32 cellular contexts compared by ENCODE assay signal in the genomic region with DNA sequence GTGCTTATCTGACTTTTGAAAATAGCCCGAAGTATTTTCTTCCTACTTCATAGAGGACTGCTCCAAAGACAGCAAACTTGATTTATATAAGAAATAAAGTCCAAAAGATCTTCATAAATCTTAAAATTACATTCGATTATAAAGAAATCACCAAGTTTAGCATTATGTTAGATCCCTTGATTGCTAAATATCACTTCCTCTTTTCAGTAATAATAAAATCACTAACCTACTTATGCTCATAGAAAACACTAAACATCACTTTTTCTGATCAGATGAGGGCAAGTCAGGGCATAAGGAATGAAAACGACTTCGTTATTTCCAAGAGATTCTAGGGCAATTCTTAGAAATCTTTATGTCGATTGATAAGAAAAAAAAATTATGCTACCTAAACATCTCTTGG. TPM values are rescaled to one million over a fixed set of nuclear protein-coding genes. Genes with fewer than 3 reads are reported as not detected.
DNase-seq lines count a peak whose midpoint lies in the region; ATAC-seq, FAIRE-seq and TF ChIP-seq lines count a peak whose summit lies in the region.
"Had no signal": no experiment of that assay in that cellular context is flagged by ENCODE, and none has a peak within 500 bp of the region (broad histone marks: within the 10 kb centered on the region; RNA-seq: fewer than 3 reads in every experiment).

No MANE protein-coding gene starts in this region.

- H3K9ac ChIP-seq in BLaER1 (no peak overlapping the region), K562 (ENCODE audit: insufficient read depth in 1 of 2, low read depth in 2 of 2, low read length in 2 of 2) (no peak overlapping the region)
- H3K9ac ChIP-seq: GM23248, parathyroid adenoma had no signal

- no peaks in the 10 kb centered on the region for H3K9me1 ChIP-seq in K562 (ENCODE audit: control insufficient read depth, insufficient read depth, low read length)

- CTCF ChIA-PET in K562 (lab: Yijun Ruan, JAX; ENCODE audit: low intra/inter-chr PET ratio) = no interaction called here

- H3K36me3 ChIP-seq in BLaER1 (no peaks in the 10 kb centered on the region), K562 (ENCODE audit: control insufficient read depth, insufficient read depth, low read length) (no peaks in the 10 kb centered on the region), osteoblast (ENCODE audit: insufficient read depth, low read length) (no peaks in the 10 kb centered on the region)
- H3K36me3 ChIP-seq: esophagus squamous epithelium, WERI-Rb-1 had no signal

- H3K4me3 ChIP-seq in BLaER1 (no peak overlapping the region), NB4 (ENCODE audit: low read depth, low read length) (no peak overlapping the region), K562 (no peak overlapping the region), osteoblast (ENCODE audit: insufficient read depth, low read length) (no peak overlapping the region)
- H3K4me3 ChIP-seq: A549, esophagus squamous epithelium, GM23248, PC-9, smooth muscle cell had no signal

- H3K4me1 ChIP-seq in BLaER1 (peaks cover 99% of the 10 kb centered on the region), K562 (replicated peaks in 1 of 2; ENCODE audit: control insufficient read depth in 2 of 2, insufficient read depth in 2 of 2, low read length in 2 of 2) (no peaks in the 10 kb centered on the region; a peak in 2 of 5 replicates), osteoblast (ENCODE audit: insufficient read depth, low read length) (no peaks in the 10 kb centered on the region)
- H3K4me1 ChIP-seq: A549, esophagus squamous epithelium, parathyroid adenoma had no signal

- H3K9me3 ChIP-seq in BLaER1 (no peaks in the 10 kb centered on the region), K562 (replicated peaks; ENCODE audit: control insufficient read depth, insufficient read depth, low read depth, low read length) (no peaks in the 10 kb centered on the region), osteoblast (ENCODE audit: low read depth, low read length) (no peaks in the 10 kb centered on the region)
- H3K9me3 ChIP-seq: A549, esophagus squamous epithelium had no signal

- H3K4me2 ChIP-seq in BLaER1 (peak overlapping the region; percentile 72), K562 (ENCODE audit: insufficient read depth, low read length) (no peak overlapping the region), osteoblast (ENCODE audit: insufficient read depth, low read length) (no peak overlapping the region)
- H3K4me2 ChIP-seq: A549, PC-9, smooth muscle cell had no signal

- intact Hi-C loops in K562 (cut with micrococcal nuclease) = no loop called here

- H3K27me3 ChIP-seq in BLaER1 = no peaks in the 10 kb centered on the region
- no peaks in the 10 kb centered on the region for H3K27me3 ChIP-seq in K562 (ENCODE audit: control insufficient read depth in 2 of 2, insufficient read depth in 2 of 2, low read length in 2 of 2)
- peaks cover 8% of the 10 kb centered on the region for H3K27me3 ChIP-seq in osteoblast (ENCODE audit: insufficient read depth, low read length)
- H3K27me3 ChIP-seq: esophagus squamous epithelium had no signal

- H3K79me2 ChIP-seq in K562 (ENCODE audit: control insufficient read depth, insufficient read depth, low read length) = no peaks in the 10 kb centered on the region
- H3K79me2 ChIP-seq in osteoblast (ENCODE audit: insufficient read depth, low read length) = no peaks in the 10 kb centered on the region
- H3K79me2 ChIP-seq: parathyroid adenoma had no signal

- POLR2A ChIA-PET in K562 (lab: Yijun Ruan, JAX) = no interaction called here

- H2AFZ ChIP-seq in K562 (ENCODE audit: low read depth, low read length) (no peak overlapping the region), osteoblast (ENCODE audit: low read length) (no peak overlapping the region)
- H2AFZ ChIP-seq: GM23248, parathyroid adenoma, PC-9 had no signal

- FAIRE-seq in K562 (lab: Jason Lieb, UNC) = no peak

- TF ChIP-seq POLR2A in NB4 (IDR thresholded peaks at IDR 0.05; ENCODE audit: extremely low read depth, insufficient read length) = no peak
- TF ChIP-seq POLR2A in K562 (conservative IDR thresholded peaks at IDR 0.05) = no peak

- 5% methylated on average over 5 of the region's 5 CpGs for WGBS in K562 (ENCODE audit: insufficient coverage, low coverage, missing lambda C conversion rate)

- peak; percentile 12 for DNase-seq in NB4 (ENCODE audit: low read depth)
- DNase-seq in K562 (ENCODE audit: extremely low read depth in 1 of 4, low spot score in 3 of 4) = no peak
- DNase-seq in glomerular visceral epithelial cell (ENCODE audit: extremely low spot score) = no peak
- DNase-seq in UCSD-AML1 (lab: John Stamatoyannopoulos, UW; ENCODE audit: unreplicated experiment) = no peak
- no peak for DNase-seq in osteoblast (ENCODE audit: insufficient read length, low spot score, missing footprints)
- DNase-seq: activated CD4-positive, alpha-beta T cell treated with anti-CD3 and anti-CD28 coated beads, Interleukin-2, amount 50 U/mL, for 1 hour; activated naive CD4-positive, alpha-beta T cell; activated T-cell treated with anti-CD3 and anti-CD28 coated beads, Interleukin-2, amount 50 U/mL, for 4 hours; dermis blood vessel endothelial cell; esophagus squamous epithelium; foreskin melanocyte; GM23248; left cardiac atrium; NCI-H1436 treated with DMSO at 0.1 percent for 48 hours; NCI-H2107; NCI-H748 treated with DMSO at 0.1 percent for 48 hours; nephron progenitor cell; PC-9; SHP77 treated with DMSO at 0.1 percent for 48 hours; stimulated activated CD4-positive, alpha-beta T cell treated with anti-CD3 and anti-CD28 coated beads, Interleukin-2, amount 100 ng/mL, for 24 hours; substantia nigra; SW 1271; T-helper 9 cell; WERI-Rb-1 had no signal

- H3K27ac ChIP-seq in BLaER1 (peak overlapping the region; percentile 45), K562 (ENCODE audit: extremely low read depth, low read depth, low read length) (no peak overlapping the region), osteoblast (ENCODE audit: low read depth, low read length) (no peak overlapping the region)
- H3K27ac ChIP-seq: A549, esophagus squamous epithelium, GM23248, parathyroid adenoma, PC-9, WERI-Rb-1 had no signal

- ATAC-seq in GM18517 (IDR thresholded peaks at IDR 0.05; ENCODE audit: unreplicated experiment) (peak; percentile 32), K562 (no peak), HG03159 (IDR thresholded peaks at IDR 0.05; ENCODE audit: unreplicated experiment) (no peak)
- ATAC-seq: A549; activated T-cell treated with anti-CD3 and anti-CD28 coated beads, Interleukin-2, amount 50 U/mL, for 4 hours; left cardiac atrium had no signal

- no TSS peak for BruUV-seq in K562 (replicated peaks; lab: Mats Ljungman, UMichigan)

- TF ChIP-seq CTCF in NB4 (IDR thresholded peaks at IDR 0.05; ENCODE audit: low read depth, low read length) (no peak), K562 (IDR thresholded peaks at IDR 0.05 in 2 of 3, conservative IDR thresholded peaks at IDR 0.05 in 1 of 3; ENCODE audit: insufficient read depth in 2 of 3, low read depth in 1 of 3, low read length in 3 of 3) (no peak), osteoblast (IDR thresholded peaks at IDR 0.05; ENCODE audit: extremely low read depth, low read depth, low read length) (no peak)

- in situ Hi-C loops in K562 (cut with MboI) = no loop called here

- H4K20me1 ChIP-seq in BLaER1 (no peaks in the 10 kb centered on the region), K562 (replicated peaks; ENCODE audit: control insufficient read depth, insufficient read depth, low read length) (no peaks in the 10 kb centered on the region), osteoblast (ENCODE audit: insufficient read depth, low read length) (no peaks in the 10 kb centered on the region)

- TF ChIP-seq RAD21 in K562 (CRISPR knock-in tag; conservative IDR thresholded peaks at IDR 0.05 in 1 of 2, IDR thresholded peaks at IDR 0.05 in 1 of 2) = no peak

- no peak for TF ChIP-seq EP300 in K562 (IDR thresholded peaks at IDR 0.05; ENCODE audit: low read length)

RNA-seq across cellular contexts. Expression of a gene that starts 32.0 kb away (rescaled TPM):
- total RNA-seq in K562 (2011; cell fraction: chromatin; rRNA removed; ENCODE audit: low replicate concordance) = 1.0 and 1.6 TPM in 2 replicates
- 0.26 and 0.83 TPM in 2 replicates for total RNA-seq in K562 (2011; cell fraction: nucleolus; rRNA removed)
- 0.81 and 2.2 TPM in 2 replicates for total RNA-seq in K562 (2011; cell fraction: nucleoplasm; rRNA removed)
- total RNA-seq in K562 (2014; rRNA removed) (4.5 and 4.7 TPM in 2 replicates), K562 (2014; rRNA removed; fragmentation: Illumina TruSeq; extraction: Trizol) (8.4 and 10.2 TPM in 2 replicates), K562 (2015; rRNA removed; fragmentation: Illumina TruSeq; extraction: Trizol) (6.6 and 8.3 TPM in 2 replicates), K562 (2021) (5.9 and 6.3 TPM in 2 replicates), osteoblast (56.6 and 58.6 TPM in 2 replicates)
- polyA plus RNA-seq in K562 (2011; rRNA removed) (5.4 TPM in 2 replicates), K562 (2014; fragmentation: Illumina TruSeq; extraction: Trizol) (7.4 and 8.4 TPM in 2 replicates), K562 (2014; fragmentation: Nextera tagmentation; extraction: Ambion mirVana) (10 to 100 TPM; 15.5 to 17.5 TPM), K562 (2014; rRNA removed) (6.1 and 6.7 TPM in 2 replicates)
- 0.75 and 3.2 TPM in 2 replicates for polyA plus RNA-seq in K562 (2011; cell fraction: cytosol; rRNA removed)
- 1.4 and 3.2 TPM in 2 replicates for polyA plus RNA-seq in K562 (2011; cell fraction: nucleus; rRNA removed)
- polyA plus RNA-seq in K562 (2012) = 6.8 and 10.8 TPM in 2 replicates
- 4.4 and 5.1 TPM in 2 replicates for polyA minus RNA-seq in K562 (2011; rRNA and poly(A)+ RNA removed)
- 1.5 and 2.6 TPM in 2 replicates for polyA minus RNA-seq in K562 (2011; cell fraction: cytosol; rRNA and poly(A)+ RNA removed)
- 0.94 and 3.0 TPM in 2 replicates for polyA minus RNA-seq in K562 (2011; cell fraction: nucleus; rRNA and poly(A)+ RNA removed)
- total RNA-seq: PC-9 had no signal

RNA-seq across cellular contexts. Expression of a gene that starts 35.5 kb away (rescaled TPM):
- 0.35 and 1.2 TPM in 2 replicates for total RNA-seq in K562 (2011; cell fraction: chromatin; rRNA removed; ENCODE audit: low replicate concordance)
- total RNA-seq in K562 (2011; cell fraction: nucleolus; rRNA removed) = 0.13 and 0.33 TPM in 2 replicates
- total RNA-seq in K562 (2011; cell fraction: nucleoplasm; rRNA removed) = 0.92 and 1.1 TPM in 2 replicates
- total RNA-seq in K562 (2014; rRNA removed) (0.32 and 0.41 TPM in 2 replicates), K562 (2014; rRNA removed; fragmentation: Illumina TruSeq; extraction: Trizol) (0.87 and 1.3 TPM in 2 replicates), K562 (2015; rRNA removed; fragmentation: Illumina TruSeq; extraction: Trizol) (1.2 and 1.3 TPM in 2 replicates), K562 (2021) (0.87 and 0.91 TPM in 2 replicates), osteoblast (0.29 and 1.4 TPM in 2 replicates)
- polyA plus RNA-seq in K562 (2011; rRNA removed) (0.73 and 0.74 TPM in 2 replicates), K562 (2014; fragmentation: Illumina TruSeq; extraction: Trizol) (0.48 and 0.89 TPM in 2 replicates), K562 (2014; fragmentation: Nextera tagmentation; extraction: Ambion mirVana) (under 1 TPM; 0.25 to 0.35 TPM), K562 (2014; rRNA removed) (0.45 and 0.63 TPM in 2 replicates)
- polyA plus RNA-seq in K562 (2011; cell fraction: cytosol; rRNA removed) = 0.16 and 0.49 TPM in 2 replicates
- 0.92 and 1.4 TPM in 2 replicates for polyA plus RNA-seq in K562 (2011; cell fraction: nucleus; rRNA removed)
- polyA plus RNA-seq in K562 (2012) = 0.48 and 1.2 TPM in 2 replicates
- 0.84 and 1.4 TPM in 2 replicates for polyA minus RNA-seq in K562 (2011; rRNA and poly(A)+ RNA removed)
- polyA minus RNA-seq in K562 (2011; cell fraction: cytosol; rRNA and poly(A)+ RNA removed) = 0.29 TPM in 1 of 2 replicates, not detected in the other
- polyA minus RNA-seq in K562 (2011; cell fraction: nucleus; rRNA and poly(A)+ RNA removed) = 0.54 and 0.89 TPM in 2 replicates
- total RNA-seq: dermis blood vessel endothelial cell, GM23248, lung microvascular endothelial cell, MCF 10A, smooth muscle cell had no signal
- polyA plus RNA-seq: GM23248, smooth muscle cell had no signal
